In genomic region chr9:11326231-11326630, GRCh38 we compare ENCODE assay signal across 19 cellular contexts.
"Had no signal": no experiment of that assay in that cellular context is flagged by ENCODE, and none has a peak within 500 bp of the region (broad histone marks: within the 10 kb centered on the region; RNA-seq: fewer than 3 reads in every experiment).

No MANE protein-coding gene starts in this region.

- H3K4me1 ChIP-seq: esophagus muscularis mucosa, foreskin keratinocyte, gastroesophageal sphincter, heart right ventricle, left lung, lower lobe of right lung had no signal

- H3K27ac Mint-ChIP-seq: mesothelial cell of epicardium, naive B cell had no signal

- H3K4me1 Mint-ChIP-seq: mesothelial cell of epicardium, naive B cell had no signal

- H3K9me3 Mint-ChIP-seq: naive B cell had no signal

- H3K4me3 Mint-ChIP-seq: mesothelial cell of epicardium, naive B cell had no signal

- H3K9me3 ChIP-seq: esophagus muscularis mucosa, gastroesophageal sphincter, left lung, lower lobe of right lung, mucosa of descending colon had no signal

- H3K27ac ChIP-seq: coronary artery, dorsolateral prefrontal cortex, esophagus muscularis mucosa, foreskin keratinocyte, gastroesophageal sphincter, heart right ventricle, left lung, lower lobe of right lung had no signal

- H3K4me3 ChIP-seq: coronary artery, dorsolateral prefrontal cortex, esophagus muscularis mucosa, gastroesophageal sphincter, heart right ventricle, left lung, lower lobe of right lung, mucosa of descending colon had no signal

- H3K27me3 ChIP-seq: dorsolateral prefrontal cortex, esophagus muscularis mucosa, foreskin keratinocyte, gastroesophageal sphincter, heart right ventricle, left lung had no signal

- H3K27me3 Mint-ChIP-seq: naive B cell had no signal

- H3K36me3 ChIP-seq: esophagus muscularis mucosa, gastroesophageal sphincter, heart right ventricle, left lung, lower lobe of right lung had no signal

- DNase-seq: dermis blood vessel endothelial cell; dorsolateral prefrontal cortex; effector CD4-positive, alpha-beta T cell; effector memory CD4-positive, alpha-beta T cell; foreskin keratinocyte; head of caudate nucleus; heart right ventricle; hippocampal formation; left cardiac atrium; left lung; left ventricle myocardium superior; lower lobe of right lung; mesendoderm; mucosa of descending colon; naive B cell had no signal

- H3K36me3 Mint-ChIP-seq: mesothelial cell of epicardium, naive B cell had no signal
